ENCODE assay signal across 24 cellular contexts in genomic region chr13:70729369-70729768, GRCh38.
"Had no signal": no experiment of that assay in that cellular context is flagged by ENCODE, and none has a peak within 500 bp of the region (broad histone marks: within the 10 kb centered on the region; RNA-seq: fewer than 3 reads in every experiment).

No MANE protein-coding gene starts in this region.

- H3K4me3 ChIP-seq: esophagus squamous epithelium, mucosa of descending colon, neural progenitor cell, prostate gland, transverse colon, vagina had no signal

- FAIRE-seq: endothelial cell of umbilical vein, small intestine had no signal

- H3K27me3 ChIP-seq: esophagus squamous epithelium, neural progenitor cell, transverse colon, vagina had no signal

- DNase-seq: activated CD4-positive, alpha-beta T cell treated with anti-CD3 and anti-CD28 coated beads, Interleukin-2, amount 50 U/mL, for 4 hours; activated effector memory CD4-positive, alpha-beta T cell treated with anti-CD3 and anti-CD28 coated beads, Interleukin-2, amount 50 U/mL, for 16 hours; activated naive CD4-positive, alpha-beta T cell treated with anti-CD3 and anti-CD28 coated beads, Interleukin-2, amount 50 U/mL, for 16 hours; activated T-cell treated with anti-CD3 and anti-CD28 coated beads, Interleukin-2, amount 50 U/mL, for 72 hours; aorta; cortex of kidney; effector CD8-positive, alpha-beta T cell; esophagus squamous epithelium; immature natural killer cell; left ventricle myocardium superior; mucosa of descending colon; naive B cell; right cardiac atrium; small intestine; stimulated activated CD4-positive, alpha-beta T cell treated with anti-CD3 and anti-CD28 coated beads, Interleukin-15, amount 100 ng/mL, for 24 hours; stimulated activated CD4-positive, alpha-beta T cell treated with anti-CD3 and anti-CD28 coated beads, Interleukin-2, amount 100 ng/mL, for 48 hours; transverse colon had no signal

- H3K4me1 ChIP-seq: esophagus squamous epithelium, prostate gland, transverse colon, vagina had no signal

- H3K27ac Mint-ChIP-seq: activated T-cell treated with anti-CD3 and anti-CD28 coated beads, Interleukin-2, amount 50 U/mL, for 72 hours; immature natural killer cell; naive B cell; neural progenitor cell; stimulated activated naive CD8-positive, alpha-beta T cell treated with anti-CD3 and anti-CD28 coated beads, Interleukin-15, Interleukin-2, amounts not matched to agents 100 ng/mL and 50 ng/mL, for 24 hours had no signal

- H3K9me3 Mint-ChIP-seq: central memory CD8-positive, alpha-beta T cell; neural progenitor cell had no signal

- H3K27ac ChIP-seq: esophagus squamous epithelium, neural progenitor cell, prostate gland, transverse colon, vagina, VCaP had no signal

- H2AFZ ChIP-seq: neural progenitor cell had no signal

- H3K4me1 Mint-ChIP-seq: central memory CD8-positive, alpha-beta T cell; immature natural killer cell; naive B cell had no signal

- ATAC-seq: activated T-cell treated with anti-CD3 and anti-CD28 coated beads, Interleukin-2, amount 50 U/mL, for 72 hours; left ventricle myocardium superior; mucosa of descending colon; right cardiac atrium had no signal

- H3K36me3 ChIP-seq: esophagus squamous epithelium, neural progenitor cell, prostate gland, transverse colon, vagina had no signal

- H3K4me2 ChIP-seq: neural progenitor cell had no signal

- H3K9ac ChIP-seq: neural progenitor cell had no signal

- H3K27me3 Mint-ChIP-seq: central memory CD8-positive, alpha-beta T cell; naive B cell; stimulated activated naive CD8-positive, alpha-beta T cell treated with anti-CD3 and anti-CD28 coated beads, Interleukin-15, Interleukin-2, amounts not matched to agents 100 ng/mL and 50 ng/mL, for 24 hours had no signal

- H3K9me3 ChIP-seq: esophagus squamous epithelium, mucosa of descending colon, prostate gland, transverse colon, vagina had no signal

- H3K36me3 Mint-ChIP-seq: immature natural killer cell, naive B cell, neural progenitor cell had no signal

- H3K4me3 Mint-ChIP-seq: activated T-cell treated with anti-CD3 and anti-CD28 coated beads, Interleukin-2, amount 50 U/mL, for 72 hours; central memory CD8-positive, alpha-beta T cell; immature natural killer cell; naive B cell; neural progenitor cell; stimulated activated naive CD8-positive, alpha-beta T cell treated with anti-CD3 and anti-CD28 coated beads, Interleukin-15, Interleukin-2, amounts not matched to agents 100 ng/mL and 50 ng/mL, for 24 hours had no signal
